Comparison of ENCODE assay signal across 7 cellular contexts in the genomic region with DNA sequence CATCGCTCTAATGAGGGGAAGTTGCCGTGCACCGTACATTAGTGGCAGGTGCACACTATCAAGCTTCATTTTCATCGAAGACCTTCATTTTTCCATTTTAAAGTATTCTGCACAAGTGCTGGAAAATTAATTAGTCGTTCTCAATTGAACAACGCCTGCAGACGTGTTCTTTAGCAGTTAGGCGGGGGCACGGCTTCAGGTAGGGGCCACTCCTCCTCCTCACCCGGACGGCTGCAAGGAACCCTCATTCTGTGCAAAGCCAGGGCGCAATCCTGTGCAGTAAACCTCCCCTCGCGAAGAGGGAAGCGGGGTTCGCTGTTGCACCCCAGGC. TPM values are rescaled to one million over a fixed set of nuclear protein-coding genes. Genes with fewer than 3 reads are reported as not detected.
DNase-seq lines count a peak whose midpoint lies in the region; ATAC-seq, FAIRE-seq and TF ChIP-seq lines count a peak whose summit lies in the region.

No MANE protein-coding gene starts in this region.

- intact Hi-C loops in ascending aorta (cut with DNase I) = loop anchor here (1.0 to 10.0 kb wide), 6 partner anchors 72 to 1071 kb away; no protein-coding TSS in a partner anchor
- intact Hi-C loops in kidney (cut with DNase I) = no loop called here
- intact Hi-C loops in stomach (cut with DNase I; ENCODE audit: low total_unique reads) = no loop called here

- H3K9ac ChIP-seq in kidney (ENCODE audit: low read length in 2 of 2) = peak overlapping the region in 1 of 2 donors; percentile 55

- TF ChIP-seq CTCF in ascending aorta (IDR thresholded peaks at IDR 0.05) = no peak
- TF ChIP-seq CTCF in kidney (IDR thresholded peaks at IDR 0.05; ENCODE audit: borderline replicate concordance, extremely low read depth, insufficient read depth) = no peak
- no peak for TF ChIP-seq CTCF in stomach (IDR thresholded peaks at IDR 0.05)

- FAIRE-seq in kidney (lab: Jason Lieb, UNC) = no peak
- FAIRE-seq in small intestine (lab: Jason Lieb, UNC) = no peak

- peak overlapping the region; percentile 93 to 98 for H3K27ac ChIP-seq in ascending aorta
- no peak overlapping the region for H3K27ac ChIP-seq in kidney (ENCODE audit: low read depth in 2 of 2, low read length in 2 of 2)
- H3K27ac ChIP-seq in stomach = peak overlapping the region in 3 of 5 donors; percentile 74 to 89 (median 80)
- no peak overlapping the region for H3K27ac ChIP-seq in small intestine (ENCODE audit: low read depth in 1 of 2, low read length in 1 of 2)

- no peak for TF ChIP-seq EP300 in stomach (IDR thresholded peaks at IDR 0.05)

- no peak for DNase-seq in ascending aorta (ENCODE audit: low spot score in 2 of 2)
- DNase-seq in kidney = no peak
- no peak for DNase-seq in stomach
- DNase-seq in foreskin melanocyte = no peak
- no peak for DNase-seq in small intestine

- H3K4me3 ChIP-seq in ascending aorta (peak overlapping the region; percentile 58 to 83), kidney (ENCODE audit: low read length in 2 of 2) (peak overlapping the region; percentile 39 to 57), stomach (peak overlapping the region; percentile 49 to 63 (median 56)), small intestine (ENCODE audit: low read depth in 1 of 2, low read length in 2 of 2) (peak overlapping the region in 1 of 2 donors; percentile 74)

- whole genome bisulfite sequencing in stomach, 5 donors = 23 to 38% (median 27%) methylated on average over 11 to 16 of the region's 16 CpGs
- 21 to 26% (median 21%) methylated on average over 16 of the region's 16 CpGs for WGBS in small intestine, 3 donors

- no peaks in the 10 kb centered on the region for H3K27me3 ChIP-seq in ascending aorta
- no peaks in the 10 kb centered on the region for H3K27me3 ChIP-seq in stomach
- no peaks in the 10 kb centered on the region for H3K27me3 ChIP-seq in small intestine (ENCODE audit: control insufficient read depth in 2 of 2, insufficient read depth in 2 of 2, low read length in 2 of 2)

- H3K36me3 ChIP-seq in ascending aorta (no peaks in the 10 kb centered on the region), kidney (ENCODE audit: control insufficient read depth in 1 of 2, insufficient read depth in 2 of 2, low read length in 2 of 2) (no peaks in the 10 kb centered on the region), stomach (no peaks in the 10 kb centered on the region), small intestine (ENCODE audit: control insufficient read depth in 2 of 2, insufficient read depth in 2 of 2, low read length in 2 of 2) (no peaks in the 10 kb centered on the region)

- H3K4me1 ChIP-seq in ascending aorta (no peaks in the 10 kb centered on the region), kidney (ENCODE audit: control insufficient read depth in 1 of 2, insufficient read depth in 1 of 2, low read depth in 1 of 2, low read length in 2 of 2) (no peaks in the 10 kb centered on the region), stomach (peaks cover 4 to 11% (median 6%) of the 10 kb centered on the region in 4 donors), small intestine (ENCODE audit: control insufficient read depth in 2 of 2, insufficient read depth in 1 of 2, low read depth in 1 of 2, low read length in 1 of 2) (no peaks in the 10 kb centered on the region)

- TF ChIP-seq POLR2A in stomach (IDR thresholded peaks at IDR 0.05) = no peak

- peak; percentile 28 for ATAC-seq in HG02852 (IDR thresholded peaks at IDR 0.05; ENCODE audit: unreplicated experiment)
- ATAC-seq in HG02759 (IDR thresholded peaks at IDR 0.05; ENCODE audit: unreplicated experiment) = no peak

- H3K9me3 ChIP-seq in ascending aorta (no peaks in the 10 kb centered on the region), kidney (ENCODE audit: control insufficient read depth in 1 of 2, low read length in 2 of 2) (no peaks in the 10 kb centered on the region), stomach (no peaks in the 10 kb centered on the region), small intestine (ENCODE audit: control insufficient read depth, low read depth) (no peaks in the 10 kb centered on the region)

RNA-seq across cellular contexts. Expression of a gene that starts 39.7 kb away (rescaled TPM):
- 52.0 TPM for total RNA-seq in ascending aorta
- 87.5 TPM for total RNA-seq in kidney
- 4.8 TPM for polyA plus RNA-seq in kidney (ENCODE audit: insufficient read depth, low read depth, low replicate concordance)
- 100 to 1,000 TPM in 1 of 5 donors, 10 to 100 TPM in 4; 16.8 to 108 (median 61.0) TPM for total RNA-seq in stomach
- polyA plus RNA-seq in stomach = 10 to 100 TPM in 2 of 3 donors, 1 to 10 TPM in 1; 9.6 to 11.9 (median 10.0) TPM
- 1 to 10 TPM; 1.6 to 9.7 (median 2.5) TPM for polyA plus RNA-seq in small intestine

Comparison
In these comparisons a context has a peak if more than half of its experiments do, and no peak if none do; other contexts are left out.
1. H3K27ac ChIP-seq: peak in ascending aorta (2 of 2) and stomach (3 of 5); none in kidney (0 of 2) and small intestine (0 of 2).